ENCODE assay signal across 8 cellular contexts in genomic region chr2:85707304-85707703, GRCh38.
DNase-seq lines count a peak whose midpoint lies in the region; ATAC-seq lines count a peak whose summit lies in the region.

No MANE protein-coding gene starts in this region.

- peaks cover 13% of the 10 kb centered on the region for H3K27me3 Mint-ChIP-seq in activated T-cell treated with anti-CD3 and anti-CD28 coated beads, Interleukin-2, amount 50 U/mL, for 24 hours

- no peaks in the 10 kb centered on the region for H3K36me3 ChIP-seq in effector memory CD4-positive, alpha-beta T cell (ENCODE audit: control insufficient read depth, insufficient read depth, low read length)

- no peaks in the 10 kb centered on the region for H3K9me3 Mint-ChIP-seq in activated T-cell treated with anti-CD3 and anti-CD28 coated beads, Interleukin-2, amount 50 U/mL, for 24 hours

- H3K27ac Mint-ChIP-seq in activated T-cell treated with anti-CD3 and anti-CD28 coated beads, Interleukin-2, amount 50 U/mL, for 24 hours: no peak overlapping the region

- no peak overlapping the region for H3K4me3 ChIP-seq in effector memory CD4-positive, alpha-beta T cell (ENCODE audit: insufficient read depth, low read depth, low read length, poor library complexity, severe bottlenecking)

- H3K4me1 Mint-ChIP-seq in activated T-cell treated with anti-CD3 and anti-CD28 coated beads, Interleukin-2, amount 50 U/mL, for 24 hours (ENCODE audit: low read depth): peaks cover 23% of the 10 kb centered on the region

- H3K4me3 Mint-ChIP-seq in activated T-cell treated with anti-CD3 and anti-CD28 coated beads, Interleukin-2, amount 50 U/mL, for 24 hours: no peak overlapping the region

- ATAC-seq in HG03175 (IDR thresholded peaks at IDR 0.05; ENCODE audit: unreplicated experiment): peak; percentile 47

- H3K36me3 Mint-ChIP-seq in activated T-cell treated with anti-CD3 and anti-CD28 coated beads, Interleukin-2, amount 50 U/mL, for 24 hours (ENCODE audit: low read depth): no peaks in the 10 kb centered on the region

- H3K4me1 ChIP-seq in effector memory CD4-positive, alpha-beta T cell (ENCODE audit: control insufficient read depth, insufficient read depth, low read length, poor library complexity, severe bottlenecking): no peaks in the 10 kb centered on the region

- DNase-seq in activated T-cell treated with anti-CD3 and anti-CD28 coated beads for 1 hour (ENCODE audit: low read depth) (peak; percentile 25), NCI-H446 (lab: John Stamatoyannopoulos, UW) (peak; percentile 58 to 89), midbrain (lab: John Stamatoyannopoulos, UW) (peak; percentile 85)
- DNase-seq in activated T-cell treated with anti-CD3 and anti-CD28 coated beads, Interleukin-2, amount 50 U/mL, for 24 hours: no peak
- DNase-seq in activated CD4-positive, CD25-positive, alpha-beta regulatory T cell treated with anti-CD3 and anti-CD28 coated beads, Interleukin-2, amount 50 U/mL, for 16 hours (ENCODE audit: low read depth, low spot score): peak; percentile 54
- DNase-seq in effector memory CD4-positive, alpha-beta T cell: peak in 2 of 3 donors; percentile 24 to 43
- DNase-seq in stimulated activated naive CD4-positive, alpha-beta T cell treated with Interleukin-2 at 50 U/mL for 16 hours (lab: John Stamatoyannopoulos, UW): peak; percentile 44

- H3K27ac ChIP-seq in effector memory CD4-positive, alpha-beta T cell (ENCODE audit: insufficient read depth, low read length, poor library complexity, severe bottlenecking): no peak overlapping the region

- H3K9me3 ChIP-seq in effector memory CD4-positive, alpha-beta T cell (ENCODE audit: control insufficient read depth, low read length): no peaks in the 10 kb centered on the region

- H3K27me3 ChIP-seq in effector memory CD4-positive, alpha-beta T cell (replicated peaks; ENCODE audit: control insufficient read depth, insufficient read depth, low read length, poor library complexity, severe bottlenecking): no peaks in the 10 kb centered on the region
